In genomic region chr1:204090132-204090531, GRCh38 we compare ENCODE assay signal across 1 cellular context. TPM values are rescaled to one million over a fixed set of nuclear protein-coding genes. Genes with fewer than 3 reads are reported as not detected.
"Had no signal": no experiment of that assay in that cellular context is flagged by ENCODE, and none has a peak within 500 bp of the region (broad histone marks: within the 10 kb centered on the region; RNA-seq: fewer than 3 reads in every experiment).

No MANE protein-coding gene starts in this region.

RNA-seq across cellular contexts. Expression of gene SOX13, which starts 17.2 kb away (rescaled TPM):
- total RNA-seq: activated CD4-positive, alpha-beta T cell treated with anti-CD3 and anti-CD28 coated beads, Interleukin-2, amount 10 ng/mL, durations not matched to agents 24 days and 14 days had no signal
